11 cellular contexts compared by ENCODE assay signal in the genomic region with DNA sequence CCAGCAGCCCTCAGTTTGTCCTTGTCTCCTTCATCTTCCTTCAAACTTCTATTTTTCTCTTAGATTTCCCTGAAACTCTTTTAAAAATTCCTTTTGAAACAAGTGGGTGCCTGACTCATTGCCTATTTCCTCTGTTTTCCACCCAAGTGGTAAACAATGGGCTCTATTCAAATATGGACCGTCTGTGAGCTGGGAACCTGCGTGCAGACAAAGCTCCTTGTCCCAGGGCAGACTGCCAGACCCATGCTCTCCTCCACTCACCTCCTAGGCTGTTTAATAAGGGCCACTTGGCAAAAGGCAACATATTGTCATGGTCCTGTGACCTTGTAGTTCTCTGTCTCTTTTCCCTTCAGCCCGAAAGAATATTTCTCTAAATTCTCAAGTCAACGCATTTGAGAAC.
A peak's percentile ranks its signal among the peaks of the same experiment; 100 is the strongest.
DNase-seq lines count a peak whose midpoint lies in the region.
"Had no signal": no experiment of that assay in that cellular context is flagged by ENCODE, and none has a peak within 500 bp of the region (broad histone marks: within the 10 kb centered on the region; RNA-seq: fewer than 3 reads in every experiment).

No MANE protein-coding gene starts in this region.

- DNase-seq in DMS79 (lab: John Stamatoyannopoulos, UW) = peak; percentile 4
- DNase-seq in NCI-H2029 (lab: John Stamatoyannopoulos, UW) = peak; percentile 15
- peak; percentile 21 for DNase-seq in fibroblast of gingiva (ENCODE audit: low read depth)
- DNase-seq in myocyte (ENCODE audit: low read depth) = peak; percentile 76
- no peak for DNase-seq in stimulated activated naive CD4-positive, alpha-beta T cell (lab: John Stamatoyannopoulos, UW)
- no peak for DNase-seq in NCI-H2227 (lab: John Stamatoyannopoulos, UW; ENCODE audit: unreplicated experiment)
- no peak for DNase-seq in substantia nigra (lab: John Stamatoyannopoulos, UW)
- no peak for DNase-seq in activated naive CD4-positive, alpha-beta T cell treated with anti-CD3 and anti-CD28 coated beads for 36 hours
- DNase-seq: activated effector memory CD4-positive, alpha-beta T cell treated with Interleukin-2 at 50 U/mL for 16 hours; NCI-H1092; NCI-H69 had no signal

- intact Hi-C loops in activated naive CD4-positive, alpha-beta T cell treated with anti-CD3 and anti-CD28 coated beads for 36 hours (cut with micrococcal nuclease) = no loop called here

- H3K9me3 Mint-ChIP-seq in activated naive CD4-positive, alpha-beta T cell treated with anti-CD3 and anti-CD28 coated beads for 36 hours = no peaks in the 10 kb centered on the region

- H3K27me3 Mint-ChIP-seq in activated naive CD4-positive, alpha-beta T cell treated with anti-CD3 and anti-CD28 coated beads for 36 hours (ENCODE audit: low read depth) = peaks cover 10% of the 10 kb centered on the region

- H3K4me3 Mint-ChIP-seq in activated naive CD4-positive, alpha-beta T cell treated with anti-CD3 and anti-CD28 coated beads for 36 hours = no peak overlapping the region

- peaks cover 10% of the 10 kb centered on the region for H3K4me1 Mint-ChIP-seq in activated naive CD4-positive, alpha-beta T cell treated with anti-CD3 and anti-CD28 coated beads for 36 hours (ENCODE audit: low read depth)

- no peaks in the 10 kb centered on the region for H3K36me3 Mint-ChIP-seq in activated naive CD4-positive, alpha-beta T cell treated with anti-CD3 and anti-CD28 coated beads for 36 hours (ENCODE audit: low read depth)

- H3K27ac Mint-ChIP-seq in activated naive CD4-positive, alpha-beta T cell treated with anti-CD3 and anti-CD28 coated beads for 36 hours = no peak overlapping the region

- H3K27ac ChIP-seq in substantia nigra (ENCODE audit: low read depth, low read length, poor library complexity, severe bottlenecking) = no peak overlapping the region

- CTCF ChIA-PET in activated naive CD4-positive, alpha-beta T cell treated with anti-CD3 and anti-CD28 coated beads for 36 hours (lab: Charles Lee) = no interaction called here

Comparison
In these comparisons a context has a peak if more than half of its experiments do, and no peak if none do; other contexts are left out.
1. DNase-seq: peak in DMS79 (single experiment), NCI-H2029 (single experiment), fibroblast of gingiva (single experiment) and myocyte (single experiment); none in stimulated activated naive CD4-positive, alpha-beta T cell (0 of 6), NCI-H2227 (single experiment), substantia nigra (0 of 49) and activated naive CD4-positive, alpha-beta T cell treated with anti-CD3 and anti-CD28 coated beads for 36 hours (single experiment).